In genomic region chr1:145963218-145964019, GRCh38 we compare ENCODE assay signal across 8 cellular contexts. TPM values are rescaled to one million over a fixed set of nuclear protein-coding genes. Genes with fewer than 3 reads are reported as not detected.
DNase-seq lines count a peak whose midpoint lies in the region; ATAC-seq, FAIRE-seq and TF ChIP-seq lines count a peak whose summit lies in the region.

No MANE protein-coding gene starts in this region.

- H3K27ac Mint-ChIP-seq in activated CD4-positive, alpha-beta T cell treated with anti-CD3 and anti-CD28 coated beads, Interleukin-2, amount 10 ng/mL, durations not matched to agents 7 days and 5 days = peak overlapping the region; percentile 89

- ATAC-seq in HG02798 (IDR thresholded peaks at IDR 0.05; ENCODE audit: poor library complexity, unreplicated experiment) = no peak

- peaks cover 7% of the 10 kb centered on the region for H3K9me3 Mint-ChIP-seq in activated CD4-positive, alpha-beta T cell treated with anti-CD3 and anti-CD28 coated beads, Interleukin-2, amount 10 ng/mL, durations not matched to agents 7 days and 5 days

- H3K9me3 ChIP-seq in duodenal mucosa (ENCODE audit: control insufficient read depth in 1 of 2, low read length in 2 of 2) (peaks cover 0 to 5% of the 10 kb centered on the region in 2 donors), neuron (ENCODE audit: low read length) (peaks cover 4% of the 10 kb centered on the region)

- H3K27ac ChIP-seq in duodenal mucosa (ENCODE audit: low read depth, low read length) = peak overlapping the region; percentile 60

- peak overlapping the region; percentile 77 for H2AFZ ChIP-seq in neuron (ENCODE audit: low read depth, low read length)

- H3K4me1 ChIP-seq in duodenal mucosa (ENCODE audit: control insufficient read depth in 1 of 2, insufficient read depth in 2 of 2, low read length in 2 of 2) (peaks cover 39 to 52% of the 10 kb centered on the region in 2 donors), neuron (ENCODE audit: insufficient read depth, low read length) (peaks cover 45% of the 10 kb centered on the region)

- TF ChIP-seq POLR2A in GM12892 (IDR thresholded peaks at IDR 0.05; ENCODE audit: low read depth, low read length) = no peak

- POLR2A ChIA-PET in activated CD4-positive, alpha-beta T cell treated with anti-CD3 and anti-CD28 coated beads, Interleukin-2, amount 10 ng/mL, durations not matched to agents 7 days and 5 days (lab: Charles Lee) = interaction anchor here (1.0 to 1.4 kb wide), 3 partner anchors 29 to 88 kb away, joined by 3 to 6 read pairs (median 5); partner anchors contain the start of gene RBM8A

- H3K27me3 Mint-ChIP-seq in activated CD4-positive, alpha-beta T cell treated with anti-CD3 and anti-CD28 coated beads, Interleukin-2, amount 10 ng/mL, durations not matched to agents 7 days and 5 days = peaks cover 4% of the 10 kb centered on the region

- H3K36me3 Mint-ChIP-seq in activated CD4-positive, alpha-beta T cell treated with anti-CD3 and anti-CD28 coated beads, Interleukin-2, amount 10 ng/mL, durations not matched to agents 7 days and 5 days (ENCODE audit: low read depth) = peaks cover 11% of the 10 kb centered on the region

- peaks cover 20 to 31% of the 10 kb centered on the region in 2 donors for H3K27me3 ChIP-seq in duodenal mucosa (ENCODE audit: control insufficient read depth in 1 of 2, insufficient read depth in 2 of 2, low read length in 2 of 2)
- H3K27me3 ChIP-seq in neuron (ENCODE audit: insufficient read depth, low read length) = no peaks in the 10 kb centered on the region

- DNase-seq in activated CD4-positive, alpha-beta T cell treated with anti-CD3 and anti-CD28 coated beads, Interleukin-2, amount 10 ng/mL, durations not matched to agents 7 days and 5 days = no peak
- no peak for DNase-seq in activated CD4-positive, alpha-beta T cell treated with anti-CD3 and anti-CD28 coated beads, Interleukin-2, amount 50 U/mL, for 1 hour
- DNase-seq in RKO (ENCODE audit: low spot score) = peak; percentile 82
- no peak for DNase-seq in AG20443 (ENCODE audit: low spot score)
- no peak for DNase-seq in GM12892 (ENCODE audit: insufficient read length)

- H3K36me3 ChIP-seq in duodenal mucosa (ENCODE audit: control insufficient read depth in 1 of 2, insufficient read depth in 2 of 2, low read length in 2 of 2) = no peaks in the 10 kb centered on the region
- H3K36me3 ChIP-seq in neuron (ENCODE audit: insufficient read depth, low read length) = no peaks in the 10 kb centered on the region

- H3K4me3 Mint-ChIP-seq in activated CD4-positive, alpha-beta T cell treated with anti-CD3 and anti-CD28 coated beads, Interleukin-2, amount 10 ng/mL, durations not matched to agents 7 days and 5 days = peak overlapping the region; percentile 95

- peaks cover 62% of the 10 kb centered on the region for H3K4me1 Mint-ChIP-seq in activated CD4-positive, alpha-beta T cell treated with anti-CD3 and anti-CD28 coated beads, Interleukin-2, amount 10 ng/mL, durations not matched to agents 7 days and 5 days

- CTCF ChIA-PET in activated CD4-positive, alpha-beta T cell treated with anti-CD3 and anti-CD28 coated beads, Interleukin-2, amount 10 ng/mL, durations not matched to agents 7 days and 5 days (lab: Charles Lee) = interaction anchor here (0.7 to 3.9 kb wide), 11 partner anchors 10 to 118 kb away, joined by 3 to 43 read pairs (median 5); partner anchors contain the start of genes NUDT17 and RBM8A

- no peak for FAIRE-seq in GM12892 (lab: Jason Lieb, UNC)

- H3K4me3 ChIP-seq in duodenal mucosa (ENCODE audit: low read depth in 1 of 2, low read length in 2 of 2) = peak overlapping the region; percentile 90 to 93
- H3K4me3 ChIP-seq in neuron (ENCODE audit: low read length) = peak overlapping the region; percentile 92

- peak overlapping the region; percentile 92 to 97 for H3K9ac ChIP-seq in duodenal mucosa (ENCODE audit: low read depth in 1 of 2, low read length in 2 of 2)

RNA-seq across cellular contexts. Expression of gene ANKRD34A, which starts 1.0 kb away (rescaled TPM):
- 1 to 10 TPM; 2.0 to 2.2 TPM for total RNA-seq in activated CD4-positive, alpha-beta T cell treated with anti-CD3 and anti-CD28 coated beads, Interleukin-2, amount 10 ng/mL, durations not matched to agents 7 days and 5 days
- 0.49 TPM for polyA plus RNA-seq in GM12892 (2012; ENCODE audit: missing spikeins)

RNA-seq across cellular contexts. Expression of gene POLR3GL, which starts 1.1 kb away (rescaled TPM):
- 10 to 100 TPM; 27.3 to 29.2 TPM for total RNA-seq in activated CD4-positive, alpha-beta T cell treated with anti-CD3 and anti-CD28 coated beads, Interleukin-2, amount 10 ng/mL, durations not matched to agents 7 days and 5 days
- polyA plus RNA-seq in GM12892 (2012; ENCODE audit: missing spikeins) = 27.0 TPM

RNA-seq across cellular contexts. Expression of gene LIX1L, which starts 5.6 kb away (rescaled TPM):
- total RNA-seq in activated CD4-positive, alpha-beta T cell treated with anti-CD3 and anti-CD28 coated beads, Interleukin-2, amount 10 ng/mL, durations not matched to agents 7 days and 5 days = 10 to 100 TPM; 49.5 to 57.5 TPM
- 15.7 TPM for polyA plus RNA-seq in GM12892 (2012; ENCODE audit: missing spikeins)

RNA-seq across cellular contexts. Expression of gene TXNIP, which starts 33.0 kb away (rescaled TPM):
- 100 to 1,000 TPM; 240 to 262 TPM for total RNA-seq in activated CD4-positive, alpha-beta T cell treated with anti-CD3 and anti-CD28 coated beads, Interleukin-2, amount 10 ng/mL, durations not matched to agents 7 days and 5 days
- polyA plus RNA-seq in GM12892 (2012; ENCODE audit: missing spikeins) = 104 TPM

RNA-seq across cellular contexts. Expression of gene RBM8A, which starts 36.1 kb away (rescaled TPM):
- total RNA-seq in activated CD4-positive, alpha-beta T cell treated with anti-CD3 and anti-CD28 coated beads, Interleukin-2, amount 10 ng/mL, durations not matched to agents 7 days and 5 days = 100 to 1,000 TPM; 175 to 188 TPM
- polyA plus RNA-seq in GM12892 (2012; ENCODE audit: missing spikeins) = 159 TPM
